10 cellular contexts compared by ENCODE assay signal in the genomic region with DNA sequence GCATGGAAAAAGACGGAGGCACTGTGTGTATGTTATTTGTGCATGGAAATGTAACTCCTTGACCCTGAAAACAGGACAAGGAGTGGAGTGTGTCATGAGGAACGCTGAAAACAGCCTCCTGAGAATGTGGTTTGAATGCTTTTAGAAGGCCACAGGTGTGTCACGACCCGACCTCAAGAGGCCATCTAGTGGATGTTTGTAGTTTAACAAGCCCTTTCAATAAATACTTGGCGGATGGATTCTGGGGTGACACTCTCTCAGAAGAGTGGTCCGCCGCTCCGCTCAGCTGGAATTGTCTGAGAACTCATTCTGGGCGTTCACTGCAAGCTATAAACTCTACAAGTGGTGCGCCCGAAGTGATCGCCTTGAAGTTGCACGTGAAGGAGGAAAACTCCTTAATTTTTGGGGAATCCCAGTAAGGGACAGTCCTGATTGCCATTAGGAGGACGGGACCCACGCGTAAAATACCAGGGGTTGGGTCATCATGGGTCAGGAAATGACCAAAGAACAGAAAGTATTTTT. TPM values are rescaled to one million over a fixed set of nuclear protein-coding genes. Genes with fewer than 3 reads are reported as not detected.
DNase-seq lines count a peak whose midpoint lies in the region; ATAC-seq and TF ChIP-seq lines count a peak whose summit lies in the region.
"Not testable (repeated sequence)": the region's sequence is repeated elsewhere in the genome, so short reads cannot be mapped to it uniquely, and the experiment has no call there.
"Had no signal": no experiment of that assay in that cellular context is flagged by ENCODE, and none has a peak within 500 bp of the region (broad histone marks: within the 10 kb centered on the region; RNA-seq: fewer than 3 reads in every experiment).

No MANE protein-coding gene starts in this region.

- peak; percentile 94 for DNase-seq in DMS53 (lab: John Stamatoyannopoulos, UW)
- peak; percentile 73 for DNase-seq in OCI-M1 (lab: John Stamatoyannopoulos, UW)
- peak; percentile 37 to 48 for DNase-seq in activated T-cell treated with anti-CD3 and anti-CD28 coated beads, Interleukin-2, amount 50 U/mL, for 48 hours
- peak; percentile 56 for DNase-seq in endothelial cell (ENCODE audit: low spot score)
- DNase-seq in lung (ENCODE audit: low spot score), result peak; percentile 55
- DNase-seq in stimulated activated CD8-positive, alpha-beta memory T cell treated with anti-CD3 and anti-CD28 coated beads, Interleukin-12 subunit alpha, Interleukin-12 subunit beta, amount 100 ng/mL, for 1 hour (ENCODE audit: low read depth), result peak; percentile 8

- not testable (repeated sequence) for H3K36me3 Mint-ChIP-seq in endothelial cell (ENCODE audit: low read depth, unreplicated experiment)

- not testable (repeated sequence) for H3K4me1 ChIP-seq in lung (ENCODE audit: control insufficient read depth in 2 of 2, insufficient read depth in 2 of 2, low read length in 2 of 2)

- H3K9me3 ChIP-seq in lung (ENCODE audit: control insufficient read depth in 2 of 2, insufficient read depth in 1 of 2, low read length in 1 of 2), result not testable (repeated sequence)

- H3K9me3 Mint-ChIP-seq in endothelial cell (ENCODE audit: unreplicated experiment), result not testable (repeated sequence)

- 30% methylated on average over 16 of the region's 16 CpGs for WGBS in lung, 2 donors

- ATAC-seq in GM21360 (IDR thresholded peaks at IDR 0.05; ENCODE audit: unreplicated experiment) (peak; percentile 58), HG03457 (IDR thresholded peaks at IDR 0.05; ENCODE audit: unreplicated experiment) (peak; percentile 63), lung (ENCODE audit: insufficient read depth, low FRiP score) (peak; percentile 40)

- H3K27me3 Mint-ChIP-seq in endothelial cell (ENCODE audit: unreplicated experiment), result peaks cover 11% of the 10 kb centered on the region

- peak; percentile 76 for TF ChIP-seq CTCF in endothelial cell (IDR thresholded peaks at IDR 0.05; ENCODE audit: unreplicated experiment)
- not testable (repeated sequence) for TF ChIP-seq CTCF in lung (IDR thresholded peaks at IDR 0.05; ENCODE audit: control extremely low read depth, extremely low read depth)

- peak overlapping the region; percentile 95 for H3K27ac Mint-ChIP-seq in endothelial cell (ENCODE audit: unreplicated experiment)

- H3K4me1 Mint-ChIP-seq in endothelial cell (ENCODE audit: unreplicated experiment), result peaks cover 26% of the 10 kb centered on the region

- not testable (repeated sequence) for H3K27me3 ChIP-seq in lung (ENCODE audit: control insufficient read depth, insufficient read depth)

- not testable (repeated sequence) for H3K4me3 ChIP-seq in lung

- H3K27ac ChIP-seq in lung (ENCODE audit: low read depth in 1 of 2, low read length in 1 of 2), result peak overlapping the region; percentile 59 to 86

- peak overlapping the region; percentile 92 for H3K4me3 Mint-ChIP-seq in endothelial cell (ENCODE audit: unreplicated experiment)

- H3K36me3 ChIP-seq in lung (ENCODE audit: control insufficient read depth in 2 of 2, insufficient read depth in 2 of 2, low read length in 2 of 2), result not testable (repeated sequence)

RNA-seq across cellular contexts. Expression of a gene that starts 33.5 kb away (rescaled TPM):
- total RNA-seq in endothelial cell (ENCODE audit: unreplicated experiment) (not detected), lung (under 1 TPM in 1 of 2 donors, not detected in 1; 0.15 TPM)
- under 1 TPM in 1 of 2 donors, not detected in 1; 0.12 TPM for polyA plus RNA-seq in lung
- total RNA-seq: activated CD8-positive, alpha-beta memory T cell treated with anti-CD3 and anti-CD28 coated beads for 36 hours; mononuclear cell had no signal

RNA-seq across cellular contexts. Expression of a gene that starts 44.7 kb away (rescaled TPM):
- not detected for total RNA-seq in endothelial cell (ENCODE audit: unreplicated experiment)
- under 1 TPM; 0.09 to 0.11 TPM for total RNA-seq in lung
- under 1 TPM; 0.16 to 0.20 TPM for polyA plus RNA-seq in lung
- total RNA-seq: activated CD8-positive, alpha-beta memory T cell treated with anti-CD3 and anti-CD28 coated beads for 36 hours; mononuclear cell had no signal

Comparison
In these comparisons a context has a peak if more than half of its experiments do, and no peak if none do; other contexts are left out.
1. DNase-seq: peak in every context shown above with its lines; median percentile 94 in DMS53; 73 in OCI-M1; 56 in endothelial cell; 55 in lung; 42 in activated T-cell treated with anti-CD3 and anti-CD28 coated beads, Interleukin-2, amount 50 U/mL, for 48 hours; 8 in stimulated activated CD8-positive, alpha-beta memory T cell treated with anti-CD3 and anti-CD28 coated beads, Interleukin-12 subunit alpha, Interleukin-12 subunit beta, amount 100 ng/mL, for 1 hour.